In genomic region chr15:65335278-65336055, GRCh38 we compare ENCODE assay signal across 1 cellular context.
TF ChIP-seq lines count a peak whose summit lies in the region.

No MANE protein-coding gene starts in this region.

TF ChIP-seq in IMR-90, 13 proteins besides CTCF, POLR2A, EP300 and RAD21:
- TF ChIP-seq NFE2L2 (IDR thresholded peaks at IDR 0.05; ENCODE audit: low read depth, low read length) (no peak), ELK1 (IDR thresholded peaks at IDR 0.05; ENCODE audit: borderline replicate concordance, low read depth, low read length) (no peak), CEBPB (IDR thresholded peaks at IDR 0.05; ENCODE audit: low read depth, low read length) (no peak), RCOR1 (IDR thresholded peaks at IDR 0.05; ENCODE audit: insufficient replicate concordance, low read length) (no peak), FOS (IDR thresholded peaks at IDR 0.05; ENCODE audit: low read depth, low read length) (no peak), USF2 (IDR thresholded peaks at IDR 0.05; ENCODE audit: low read depth, low read length) (no peak), MAFK (IDR thresholded peaks at IDR 0.05; ENCODE audit: low read depth, low read length) (no peak), MXI1 (IDR thresholded peaks at IDR 0.05; ENCODE audit: borderline replicate concordance, low read depth, low read length) (no peak), BHLHE40 (IDR thresholded peaks at IDR 0.05; ENCODE audit: low read depth, low read length) (no peak), CHD1 (IDR thresholded peaks at IDR 0.05; ENCODE audit: low read depth, low read length) (no peak), SMC3 (IDR thresholded peaks at IDR 0.05; ENCODE audit: low read depth, low read length) (no peak)
